Comparison of ENCODE assay signal across 25 cellular contexts in genomic region chr3:107508331-107508730, GRCh38.
"Had no signal": no experiment of that assay in that cellular context is flagged by ENCODE, and none has a peak within 500 bp of the region (broad histone marks: within the 10 kb centered on the region; RNA-seq: fewer than 3 reads in every experiment).

No MANE protein-coding gene starts in this region.

- H3K27me3 ChIP-seq: colonic mucosa, dorsolateral prefrontal cortex, esophagus muscularis mucosa, esophagus squamous epithelium, foreskin keratinocyte, gastrocnemius medialis, heart left ventricle, hepatocyte had no signal

- H3K4me2 ChIP-seq: hepatocyte had no signal

- H3K9me3 ChIP-seq: colonic mucosa, esophagus muscularis mucosa, esophagus squamous epithelium, gastrocnemius medialis, gastroesophageal sphincter, heart left ventricle, heart right ventricle had no signal

- H3K4me1 ChIP-seq: colonic mucosa, esophagus muscularis mucosa, esophagus squamous epithelium, foreskin keratinocyte, gastrocnemius medialis, gastroesophageal sphincter, heart left ventricle, heart right ventricle had no signal

- H3K4me3 ChIP-seq: colonic mucosa, coronary artery, dorsolateral prefrontal cortex, esophagus muscularis mucosa, esophagus squamous epithelium, gastrocnemius medialis, gastroesophageal sphincter, heart left ventricle, heart right ventricle, hepatocyte had no signal

- H2AFZ ChIP-seq: hepatocyte had no signal

- H3K27ac ChIP-seq: colonic mucosa, coronary artery, dorsolateral prefrontal cortex, epithelial cell of prostate, esophagus muscularis mucosa, esophagus squamous epithelium, foreskin keratinocyte, gastrocnemius medialis, gastroesophageal sphincter, heart left ventricle, heart right ventricle, hepatocyte had no signal

- H3K36me3 ChIP-seq: colonic mucosa, esophagus muscularis mucosa, esophagus squamous epithelium, gastrocnemius medialis, gastroesophageal sphincter, heart left ventricle, heart right ventricle had no signal

- H3K79me2 ChIP-seq: hepatocyte had no signal

- DNase-seq: colonic mucosa; cortex of kidney; dermis blood vessel endothelial cell; dorsolateral prefrontal cortex; effector CD4-positive, alpha-beta T cell; effector CD8-positive, alpha-beta T cell; effector memory CD4-positive, alpha-beta T cell; effector memory CD8-positive, alpha-beta T cell; endodermal cell; erythroblast; esophagus squamous epithelium; foreskin fibroblast; foreskin keratinocyte; foreskin melanocyte; gastrocnemius medialis; glutamatergic neuron; head of caudate nucleus; heart left ventricle; heart right ventricle had no signal

- ATAC-seq: effector memory CD8-positive, alpha-beta T cell; esophagus mucosa; foreskin keratinocyte; gastrocnemius medialis; gastroesophageal sphincter; heart left ventricle; heart right ventricle had no signal
